24 cellular contexts compared by ENCODE assay signal in the genomic region with DNA sequence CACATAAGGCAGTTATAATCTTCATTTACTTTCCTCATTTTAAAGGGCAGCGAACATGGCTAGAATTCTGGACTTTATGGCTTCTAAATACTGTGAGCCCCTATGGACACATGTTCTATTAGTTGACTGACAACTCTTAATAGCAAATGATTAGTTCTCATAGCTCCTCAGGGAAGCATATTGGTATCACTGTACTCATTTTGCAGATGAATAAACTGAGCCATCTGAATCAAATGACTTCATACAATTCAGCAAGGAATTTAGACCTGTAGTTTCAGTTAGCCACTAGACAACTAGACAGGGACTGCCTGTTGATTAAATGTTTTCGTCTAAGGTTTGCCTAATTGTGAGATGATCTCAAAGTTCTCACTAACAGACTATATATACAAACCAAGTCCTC. TPM values are rescaled to one million over a fixed set of nuclear protein-coding genes. Genes with fewer than 3 reads are reported as not detected.
DNase-seq lines count a peak whose midpoint lies in the region; ATAC-seq and TF ChIP-seq lines count a peak whose summit lies in the region.
"Had no signal": no experiment of that assay in that cellular context is flagged by ENCODE, and none has a peak within 500 bp of the region (broad histone marks: within the 10 kb centered on the region; RNA-seq: fewer than 3 reads in every experiment).

No MANE protein-coding gene starts in this region.

- peaks cover 7% of the 10 kb centered on the region for H4K20me1 ChIP-seq in neural progenitor cell (ENCODE audit: low read depth)
- H4K20me1 ChIP-seq: BLaER1 had no signal

- peaks cover 12% of the 10 kb centered on the region for H3K4me1 Mint-ChIP-seq in neural progenitor cell

- H3K27ac Mint-ChIP-seq in neural progenitor cell: no peak overlapping the region
- H3K27ac Mint-ChIP-seq: CD4-positive, CD25-positive, alpha-beta regulatory T cell; H9 had no signal

- H3F3A ChIP-seq in neural progenitor cell (ENCODE audit: low read depth): peaks cover 13% of the 10 kb centered on the region

- H3K4me3 ChIP-seq in left ventricle myocardium inferior (no peak overlapping the region), right lobe of liver (no peak overlapping the region), psoas muscle (peak overlapping the region; percentile 17), neural progenitor cell (no peak overlapping the region)
- H3K4me3 ChIP-seq: BLaER1, GM23248, MG63, PC-9 had no signal

- no peaks in the 10 kb centered on the region for H3K9me3 Mint-ChIP-seq in neural progenitor cell
- H3K9me3 Mint-ChIP-seq: CD4-positive, CD25-positive, alpha-beta regulatory T cell; H9 had no signal

- TF ChIP-seq POLR2A in right lobe of liver (IDR thresholded peaks at IDR 0.05): no peak

- peaks cover 2% of the 10 kb centered on the region for H3K79me2 ChIP-seq in neural progenitor cell (ENCODE audit: low read depth)

- no peaks in the 10 kb centered on the region for H3K36me3 Mint-ChIP-seq in neural progenitor cell

- H3K27me3 ChIP-seq in left ventricle myocardium inferior (ENCODE audit: low read depth) (no peaks in the 10 kb centered on the region), right lobe of liver (no peaks in the 10 kb centered on the region), psoas muscle (ENCODE audit: insufficient read depth in 3 of 3, low read length in 2 of 3) (no peaks in the 10 kb centered on the region), neural progenitor cell (no peaks in the 10 kb centered on the region)
- H3K27me3 ChIP-seq: BLaER1 had no signal

- H3K36me3 ChIP-seq in left ventricle myocardium inferior (peaks cover 3% of the 10 kb centered on the region), right lobe of liver (peaks cover 0 to 3% (median 1%) of the 10 kb centered on the region in 4 donors), psoas muscle (ENCODE audit: insufficient read depth in 1 of 2, low read depth in 1 of 2) (peaks cover 0 to 2% of the 10 kb centered on the region in 2 donors), neural progenitor cell (peaks cover 1% of the 10 kb centered on the region)

- 54% methylated on average over 2 of the region's 2 CpGs for WGBS in right lobe of liver (ENCODE audit: insufficient coverage, low coverage, low lambda C conversion rate, missing lambda C conversion rate)
- 79 to 84% (median 79%) methylated on average over 2 of the region's 2 CpGs for WGBS in psoas muscle, 3 donors

- H3K4me2 ChIP-seq in neural progenitor cell: no peak overlapping the region
- H3K4me2 ChIP-seq: PC-9 had no signal

- H3K4me3 Mint-ChIP-seq in neural progenitor cell: no peak overlapping the region
- H3K4me3 Mint-ChIP-seq: CD4-positive, CD25-positive, alpha-beta regulatory T cell; H9 had no signal

- H3K27ac ChIP-seq in left ventricle myocardium inferior (replicated peaks) (peak overlapping the region; percentile 66), right lobe of liver (peak overlapping the region; percentile 19 to 94 (median 66)), psoas muscle (peak overlapping the region; percentile 95), neural progenitor cell (no peak overlapping the region)
- H3K27ac ChIP-seq: BLaER1, GM23248, PC-9 had no signal

- ATAC-seq in Right ventricle myocardium inferior (no peak), right lobe of liver (no peak), psoas muscle (no peak), GM18868 (IDR thresholded peaks at IDR 0.05; ENCODE audit: unreplicated experiment) (no peak)
- no peak for ATAC-seq in activated CD4-positive, CD25-positive, alpha-beta regulatory T cell treated with anti-CD3 and anti-CD28 coated beads, Interleukin-2, amount 50 U/mL, for 24 hours

- DNase-seq in left ventricle myocardium inferior: no peak
- DNase-seq in Right ventricle myocardium inferior (ENCODE audit: missing footprints): no peak
- no peak for DNase-seq in right lobe of liver
- DNase-seq in psoas muscle: no peak
- no peak for DNase-seq in NCI-H187 treated with DMSO at 0.1 percent for 48 hours (lab: John Stamatoyannopoulos, UW)
- DNase-seq in neural progenitor cell (ENCODE audit: low spot score): no peak
- DNase-seq: 8988T; CD4-positive, CD25-positive, alpha-beta regulatory T cell; GM23248; H9; KG1; MG63; NCI-H1105 treated with DMSO at 0.1 percent for 48 hours; NCI-H2081; NCI-H2227 treated with DMSO at 0.1 percent for 48 hours; NCI-H526 treated with DMSO at 0.1 percent for 48 hours; PC-9; RPMI8226; SHP77 had no signal

- peaks cover 4% of the 10 kb centered on the region for H3K27me3 Mint-ChIP-seq in neural progenitor cell (ENCODE audit: insufficient read depth, low read depth)

- intact Hi-C loops in left ventricle myocardium inferior (cut with micrococcal nuclease): no loop called here
- intact Hi-C loops in Right ventricle myocardium inferior (cut with DNase I): no loop called here
- intact Hi-C loops in right lobe of liver (cut with DNase I): no loop called here
- intact Hi-C loops in psoas muscle (cut with DNase I): no loop called here

- H3K9ac ChIP-seq in neural progenitor cell: no peak overlapping the region
- H3K9ac ChIP-seq: BLaER1, GM23248 had no signal

- peaks cover 51% of the 10 kb centered on the region for H3K4me1 ChIP-seq in left ventricle myocardium inferior
- peaks cover 0 to 40% (median 18%) of the 10 kb centered on the region in 4 donors for H3K4me1 ChIP-seq in right lobe of liver
- H3K4me1 ChIP-seq in psoas muscle: peaks cover 35% of the 10 kb centered on the region
- H3K4me1 ChIP-seq in neural progenitor cell: peaks cover 5% of the 10 kb centered on the region

- H3K9me3 ChIP-seq in left ventricle myocardium inferior (replicated peaks) (no peaks in the 10 kb centered on the region), right lobe of liver (no peaks in the 10 kb centered on the region), psoas muscle (no peaks in the 10 kb centered on the region), neural progenitor cell (ENCODE audit: low read depth) (no peaks in the 10 kb centered on the region)
- H3K9me3 ChIP-seq: BLaER1, MG63 had no signal

- H2AFZ ChIP-seq in neural progenitor cell (replicated peaks): no peak overlapping the region
- H2AFZ ChIP-seq: GM23248, PC-9 had no signal

- TF ChIP-seq CTCF in left ventricle myocardium inferior (IDR thresholded peaks at IDR 0.05; ENCODE audit: borderline replicate concordance) (no peak), right lobe of liver (IDR thresholded peaks at IDR 0.05) (no peak), psoas muscle (IDR thresholded peaks at IDR 0.05) (no peak), neural progenitor cell (IDR thresholded peaks at IDR 0.05) (no peak)

RNA-seq across cellular contexts. Expression of a gene that starts 9.7 kb away (rescaled TPM):
- total RNA-seq in left ventricle myocardium inferior (101 TPM), Right ventricle myocardium inferior (83.3 TPM), right lobe of liver (100 to 1,000 TPM in 3 of 6 experiments, 10 to 100 TPM in 3; 36.2 to 222 (median 82.1) TPM), psoas muscle (100 to 1,000 TPM in 3 of 4 donors, 10 to 100 TPM in 1; 74.9 to 155 (median 102) TPM), neural progenitor cell (ENCODE audit: low replicate concordance) (13.6 and 18.2 TPM in 2 replicates)
- 10 to 100 TPM; 12.8 to 40.9 (median 21.4) TPM for polyA plus RNA-seq in psoas muscle

RNA-seq across cellular contexts. Expression of a gene that starts 21.0 kb away (rescaled TPM):
- total RNA-seq in left ventricle myocardium inferior (0.25 TPM), Right ventricle myocardium inferior (0.14 TPM), right lobe of liver (not detected), psoas muscle (1 to 10 TPM in 2 of 4 donors, under 1 TPM in 2; 0.25 to 3.4 (median 1.1) TPM), neural progenitor cell (ENCODE audit: low replicate concordance) (not detected in 2 replicates)
- under 1 TPM; 0.09 to 0.32 (median 0.30) TPM for polyA plus RNA-seq in psoas muscle
- total RNA-seq: CD4-positive, CD25-positive, alpha-beta regulatory T cell; GM23248; NCI-H460; PC-9; SK-MEL-5 had no signal
- polyA plus RNA-seq: CD4-positive, CD25-positive, alpha-beta regulatory T cell; GM23248 had no signal
